Comparison of ENCODE assay signal across 13 cellular contexts in the genomic region with DNA sequence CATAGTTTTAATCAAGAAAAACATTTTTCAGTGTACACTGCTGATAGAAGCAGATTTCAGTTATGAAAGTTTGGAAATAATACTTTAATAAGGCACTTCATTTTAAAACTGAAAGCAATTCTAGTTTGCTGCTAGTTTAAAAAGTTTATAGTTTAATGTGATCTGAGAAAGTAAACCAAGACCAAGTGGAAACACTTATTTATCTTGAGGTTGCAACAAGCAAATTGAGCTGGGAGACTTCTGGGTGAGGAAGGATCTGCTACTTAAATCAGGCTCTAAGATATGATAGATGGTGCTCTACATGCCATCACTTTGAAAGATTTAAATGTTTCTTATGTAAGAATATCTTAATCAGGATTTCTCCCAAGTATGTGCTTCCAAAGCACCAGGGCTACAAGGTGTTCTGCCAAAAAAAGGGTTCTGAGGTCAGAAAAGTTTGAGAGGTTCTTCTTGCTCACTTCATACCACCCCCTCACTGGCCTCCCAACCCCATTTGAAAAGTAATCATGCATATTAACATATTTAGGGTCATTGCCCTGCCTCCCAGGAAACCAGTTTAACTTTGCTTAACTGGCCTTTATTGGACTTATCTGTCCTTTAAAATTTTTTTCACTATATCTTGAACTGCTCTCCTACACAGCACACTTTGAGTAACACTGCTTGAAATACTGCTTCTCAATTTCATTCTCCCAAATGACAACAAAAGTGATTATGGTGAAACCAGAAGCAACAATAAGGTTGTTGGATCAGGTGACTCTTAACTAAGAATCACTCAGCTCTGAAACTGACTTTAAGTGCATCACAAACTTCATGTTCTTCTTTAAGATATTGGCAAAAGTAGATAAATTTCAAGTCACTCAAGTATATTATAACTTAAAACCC. TPM values are rescaled to one million over a fixed set of nuclear protein-coding genes. Genes with fewer than 3 reads are reported as not detected.
A peak's percentile ranks its signal among the peaks of the same experiment; 100 is the strongest.
DNase-seq lines count a peak whose midpoint lies in the region; ATAC-seq, FAIRE-seq and TF ChIP-seq lines count a peak whose summit lies in the region.
"Had no signal": no experiment of that assay in that cellular context is flagged by ENCODE, and none has a peak within 500 bp of the region (broad histone marks: within the 10 kb centered on the region; RNA-seq: fewer than 3 reads in every experiment).

No MANE protein-coding gene starts in this region.

- peak overlapping the region; percentile 56 for H3K4me2 ChIP-seq in KMS-11

- H3K27me3 ChIP-seq in KMS-11 (ENCODE audit: insufficient read depth, low read depth) (no peaks in the 10 kb centered on the region), thoracic aorta (replicated peaks; ENCODE audit: insufficient read depth) (no peaks in the 10 kb centered on the region)

- ATAC-seq in GM19452 (IDR thresholded peaks at IDR 0.05; ENCODE audit: unreplicated experiment) (peak; percentile 34), left ventricle myocardium superior (peak; percentile 67), thoracic aorta (ENCODE audit: insufficient number of reproducible peaks, low FRiP score, low read depth) (no peak), GM19324 (IDR thresholded peaks at IDR 0.05; ENCODE audit: low FRiP score, unreplicated experiment) (no peak)

- H3K79me2 ChIP-seq in KMS-11 (ENCODE audit: insufficient read depth, low read depth), result peaks cover 88% of the 10 kb centered on the region

- H3K36me3 ChIP-seq in KMS-11 (ENCODE audit: insufficient read depth) (no peaks in the 10 kb centered on the region), thoracic aorta (no peaks in the 10 kb centered on the region)

- TF ChIP-seq CTCF in KMS-11 (conservative IDR thresholded peaks at IDR 0.05; ENCODE audit: low read depth, low read length) (no peak), thoracic aorta (IDR thresholded peaks at IDR 0.05) (no peak), D721Med (IDR thresholded peaks at IDR 0.05; ENCODE audit: insufficient read depth, missing control alignments) (no peak)

- no peak for FAIRE-seq in D721Med (lab: Jason Lieb, UNC)
- FAIRE-seq: astrocyte, endothelial cell of umbilical vein had no signal

- H3K4me1 ChIP-seq in KMS-11 (ENCODE audit: low read depth, poor library complexity, severe bottlenecking) (peaks cover 100% of the 10 kb centered on the region), thoracic aorta (ENCODE audit: control insufficient read depth in 1 of 2, low read depth in 2 of 2) (peaks cover 17 to 38% of the 10 kb centered on the region in 2 donors)

- H3K9me3 ChIP-seq in thoracic aorta, result no peaks in the 10 kb centered on the region

- intact Hi-C loops in left ventricle myocardium superior (cut with micrococcal nuclease), result no loop called here

- peak overlapping the region; percentile 23; the same call in 1 of the 2 replicates for H3K9ac ChIP-seq in KMS-11

- DNase-seq in left ventricle myocardium superior (no peak), thoracic aorta (ENCODE audit: low spot score) (no peak), dermis blood vessel endothelial cell (no peak), D721Med (ENCODE audit: insufficient read length, low spot score) (no peak), cerebellar cortex (ENCODE audit: low spot score) (no peak)
- DNase-seq: activated T-cell treated with anti-CD3 and anti-CD28 coated beads, Interleukin-2, amount 50 U/mL, for 48 hours; NCI-H2081 treated with DMSO at 0.1 percent for 48 hours had no signal

- no peak overlapping the region for H2AFZ ChIP-seq in KMS-11 (ENCODE audit: low read depth)

- peak overlapping the region; percentile 76 for H3K27ac ChIP-seq in KMS-11
- peak overlapping the region; percentile 1 to 6 for H3K27ac ChIP-seq in thoracic aorta
- H3K27ac ChIP-seq: VCaP had no signal

- H4K20me1 ChIP-seq in KMS-11 (ENCODE audit: insufficient read depth), result no peaks in the 10 kb centered on the region

- H3K4me3 ChIP-seq in KMS-11 (IDR thresholded peaks at IDR 0.05; ENCODE audit: insufficient read depth, low read depth, low read length), result no peak overlapping the region
- H3K4me3 ChIP-seq in thoracic aorta, result peak overlapping the region; percentile 6

RNA-seq across cellular contexts. Expression of a gene that starts 15.5 kb away (rescaled TPM):
- total RNA-seq in left ventricle myocardium superior, result 14.3 TPM
- total RNA-seq in thoracic aorta, result 10 to 100 TPM; 33.9 to 58.8 TPM
- 42.7 and 71.8 TPM in 2 replicates for total RNA-seq in dermis blood vessel endothelial cell

Comparison
In these comparisons a context has a peak if more than half of its experiments do, and no peak if none do; other contexts are left out.
1. ATAC-seq: peak in GM19452 (single experiment) and left ventricle myocardium superior (single experiment); none in thoracic aorta (single experiment) and GM19324 (single experiment).